14 cellular contexts compared by ENCODE assay signal in the genomic region with DNA sequence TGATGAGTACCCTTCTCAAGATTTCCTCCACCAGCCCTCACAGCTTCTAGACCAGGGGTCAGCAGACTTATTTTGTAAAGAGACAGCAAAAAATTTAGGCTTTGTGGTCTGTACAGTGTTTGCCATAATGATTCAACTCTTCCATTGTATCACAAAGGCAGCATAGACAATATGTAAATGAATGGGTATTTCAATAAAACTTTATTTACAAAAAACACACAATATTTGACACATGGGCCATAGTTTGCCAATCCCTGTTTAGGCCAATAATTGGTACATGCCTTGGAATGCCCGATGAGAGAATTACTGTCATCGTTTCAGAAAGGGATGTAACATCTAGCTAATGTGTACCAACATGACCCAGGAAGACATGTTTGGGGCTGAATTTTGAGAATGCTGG.
"Had no signal": no experiment of that assay in that cellular context is flagged by ENCODE, and none has a peak within 500 bp of the region (broad histone marks: within the 10 kb centered on the region; RNA-seq: fewer than 3 reads in every experiment).

No MANE protein-coding gene starts in this region.

- H3K4me1 Mint-ChIP-seq: neural crest cell had no signal

- H3K4me3 ChIP-seq: ascending aorta, SJSA1, upper lobe of right lung had no signal

- H3K4me1 ChIP-seq: ascending aorta, SJSA1, upper lobe of right lung had no signal

- H3K27ac ChIP-seq: SJSA1, upper lobe of right lung had no signal

- DNase-seq: activated naive CD4-positive, alpha-beta T cell treated with anti-CD3 and anti-CD28 coated beads for 36 hours; activated naive CD8-positive, alpha-beta T cell treated with anti-CD3 and anti-CD28 coated beads, Interleukin-2, amount 50 U/mL, for 24 hours; dermis blood vessel endothelial cell; effector memory CD8-positive, alpha-beta T cell; small intestine; stimulated activated CD4-positive, alpha-beta T cell treated with anti-CD3 and anti-CD28 coated beads, Interleukin-4, amount 100 ng/mL, for 24 hours; stimulated activated CD8-positive, alpha-beta memory T cell treated with anti-CD3 and anti-CD28 coated beads, Interleukin-4, amount 100 ng/mL, for 48 hours; stimulated activated naive CD4-positive, alpha-beta T cell treated with Interleukin-2 at 50 U/mL for 16 hours; SW 1271; upper lobe of right lung had no signal

- H3K27me3 ChIP-seq: ascending aorta, upper lobe of right lung had no signal

- H3K9me3 ChIP-seq: ascending aorta, SJSA1, upper lobe of right lung had no signal

- H3K4me3 Mint-ChIP-seq: activated naive CD4-positive, alpha-beta T cell treated with anti-CD3 and anti-CD28 coated beads for 36 hours; activated naive CD8-positive, alpha-beta T cell treated with anti-CD3 and anti-CD28 coated beads, Interleukin-2, amount 50 U/mL, for 24 hours; effector memory CD8-positive, alpha-beta T cell; neural crest cell had no signal

- ATAC-seq: activated naive CD8-positive, alpha-beta T cell treated with anti-CD3 and anti-CD28 coated beads, Interleukin-2, amount 50 U/mL, for 24 hours; effector memory CD8-positive, alpha-beta T cell; upper lobe of right lung had no signal

- H3K36me3 ChIP-seq: ascending aorta, SJSA1, upper lobe of right lung had no signal

- H3K9me3 Mint-ChIP-seq: activated naive CD4-positive, alpha-beta T cell treated with anti-CD3 and anti-CD28 coated beads for 36 hours; activated naive CD8-positive, alpha-beta T cell treated with anti-CD3 and anti-CD28 coated beads, Interleukin-2, amount 50 U/mL, for 24 hours; activated T-helper 2 cell treated with anti-CD3 and anti-CD28 coated beads, Interferon-gamma antibody, Interleukin-2, Interleukin-4, amounts not matched to agents 10 μg/mL and 5 μg/mL and 100 μg/mL, durations not matched to agents 14 hours and 24 hours and 36 hours; effector memory CD8-positive, alpha-beta T cell had no signal

- H3K27ac Mint-ChIP-seq: activated naive CD4-positive, alpha-beta T cell treated with anti-CD3 and anti-CD28 coated beads for 36 hours; activated naive CD8-positive, alpha-beta T cell treated with anti-CD3 and anti-CD28 coated beads, Interleukin-2, amount 50 U/mL, for 24 hours; activated T-helper 2 cell treated with anti-CD3 and anti-CD28 coated beads, Interferon-gamma antibody, Interleukin-2, Interleukin-4, amounts not matched to agents 10 μg/mL and 5 μg/mL and 100 μg/mL, durations not matched to agents 14 hours and 24 hours and 36 hours; effector memory CD8-positive, alpha-beta T cell had no signal
